1 cellular context compared by ENCODE assay signal in the genomic region with DNA sequence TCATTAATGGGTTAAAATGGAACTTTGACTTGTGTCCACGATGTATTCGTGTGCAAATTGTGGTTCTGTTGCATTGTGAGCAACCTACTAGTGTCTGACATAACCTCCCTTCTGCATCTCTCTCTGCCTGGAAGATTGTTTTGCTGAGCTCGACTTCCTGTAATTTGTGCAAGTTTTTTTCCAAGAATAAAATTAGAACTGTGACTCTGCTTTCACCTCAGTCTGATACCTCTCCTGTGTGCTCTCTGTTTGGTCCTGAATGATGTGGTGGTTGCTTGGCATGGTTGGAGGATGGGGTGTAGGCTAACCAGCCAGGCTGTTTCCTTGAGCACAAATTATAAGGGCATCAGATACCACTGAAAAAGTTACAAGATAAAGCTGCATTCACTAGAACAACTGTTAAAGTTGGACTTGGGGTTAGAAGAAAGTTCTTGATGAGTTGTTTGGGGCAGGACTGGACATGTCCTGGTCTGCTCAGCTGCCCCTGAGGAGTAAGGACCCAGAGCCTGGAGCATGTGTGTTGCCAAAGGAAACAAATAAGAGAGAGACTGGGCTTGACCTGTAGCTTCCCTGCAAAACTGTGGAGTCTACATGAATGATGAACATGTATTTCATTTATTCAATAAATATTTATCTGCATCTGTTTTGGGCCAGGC.
TF ChIP-seq lines count a peak whose summit lies in the region.

No MANE protein-coding gene starts in this region.

TF ChIP-seq in HCT116, 20 proteins besides CTCF, POLR2A, EP300 and RAD21 (continued from another document):
- TF ChIP-seq, protein P1, sequence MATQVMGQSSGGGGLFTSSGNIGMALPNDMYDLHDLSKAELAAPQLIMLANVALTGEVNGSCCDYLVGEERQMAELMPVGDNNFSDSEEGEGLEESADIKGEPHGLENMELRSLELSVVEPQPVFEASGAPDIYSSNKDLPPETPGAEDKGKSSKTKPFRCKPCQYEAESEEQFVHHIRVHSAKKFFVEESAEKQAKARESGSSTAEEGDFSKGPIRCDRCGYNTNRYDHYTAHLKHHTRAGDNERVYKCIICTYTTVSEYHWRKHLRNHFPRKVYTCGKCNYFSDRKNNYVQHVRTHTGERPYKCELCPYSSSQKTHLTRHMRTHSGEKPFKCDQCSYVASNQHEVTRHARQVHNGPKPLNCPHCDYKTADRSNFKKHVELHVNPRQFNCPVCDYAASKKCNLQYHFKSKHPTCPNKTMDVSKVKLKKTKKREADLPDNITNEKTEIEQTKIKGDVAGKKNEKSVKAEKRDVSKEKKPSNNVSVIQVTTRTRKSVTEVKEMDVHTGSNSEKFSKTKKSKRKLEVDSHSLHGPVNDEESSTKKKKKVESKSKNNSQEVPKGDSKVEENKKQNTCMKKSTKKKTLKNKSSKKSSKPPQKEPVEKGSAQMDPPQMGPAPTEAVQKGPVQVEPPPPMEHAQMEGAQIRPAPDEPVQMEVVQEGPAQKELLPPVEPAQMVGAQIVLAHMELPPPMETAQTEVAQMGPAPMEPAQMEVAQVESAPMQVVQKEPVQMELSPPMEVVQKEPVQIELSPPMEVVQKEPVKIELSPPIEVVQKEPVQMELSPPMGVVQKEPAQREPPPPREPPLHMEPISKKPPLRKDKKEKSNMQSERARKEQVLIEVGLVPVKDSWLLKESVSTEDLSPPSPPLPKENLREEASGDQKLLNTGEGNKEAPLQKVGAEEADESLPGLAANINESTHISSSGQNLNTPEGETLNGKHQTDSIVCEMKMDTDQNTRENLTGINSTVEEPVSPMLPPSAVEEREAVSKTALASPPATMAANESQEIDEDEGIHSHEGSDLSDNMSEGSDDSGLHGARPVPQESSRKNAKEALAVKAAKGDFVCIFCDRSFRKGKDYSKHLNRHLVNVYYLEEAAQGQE (IDR thresholded peaks at IDR 0.05; ENCODE audit: low read depth), result no peak
- no peak for TF ChIP-seq JUND (IDR thresholded peaks at IDR 0.05)
- no peak for TF ChIP-seq ATF3 (IDR thresholded peaks at IDR 0.05)
- TF ChIP-seq SP1 (IDR thresholded peaks at IDR 0.05; ENCODE audit: low read depth), result no peak
